2 cellular contexts compared by ENCODE assay signal in the genomic region with DNA sequence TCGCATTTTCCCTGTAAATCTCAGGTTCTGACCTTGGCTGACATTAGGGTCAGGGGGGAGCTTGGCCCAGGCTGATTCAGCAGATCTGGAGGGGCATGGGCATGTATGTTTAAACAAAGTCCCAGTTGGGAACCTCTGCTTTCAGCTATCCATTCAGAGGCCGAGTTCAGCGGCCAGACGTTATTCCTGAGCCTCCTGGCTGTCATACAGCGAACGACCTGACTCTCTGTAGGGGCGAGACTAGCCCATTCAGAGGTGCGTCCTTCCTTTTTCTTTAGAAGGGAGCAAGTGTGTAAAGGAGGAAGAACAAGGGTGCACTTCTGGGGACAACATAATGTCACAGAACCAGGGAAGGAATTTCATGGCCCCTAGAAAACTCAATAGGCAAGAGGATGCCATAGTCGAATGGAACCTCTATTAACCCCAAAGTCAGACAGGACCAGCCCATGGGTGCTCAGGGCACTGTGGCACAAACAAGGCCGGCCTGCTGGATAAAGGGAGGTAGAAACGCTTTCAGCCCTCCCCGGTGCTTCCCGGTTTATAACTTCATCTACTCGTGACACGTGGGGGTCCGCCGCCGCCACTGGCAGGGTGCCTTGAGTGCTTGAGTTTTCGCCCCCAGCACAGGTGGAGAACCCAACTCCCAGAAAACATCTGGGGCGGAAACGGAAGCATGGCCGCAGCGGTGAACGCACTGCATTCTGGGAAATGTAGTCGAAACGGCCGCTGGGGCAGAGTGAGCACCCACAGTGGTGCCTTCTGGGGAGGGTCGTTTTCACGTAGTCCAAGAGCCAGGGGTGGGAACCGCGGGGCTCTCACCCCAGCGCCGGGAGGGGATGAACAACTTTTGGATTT.
TF ChIP-seq lines count a peak whose summit lies in the region.

No MANE protein-coding gene starts in this region.

TF ChIP-seq in IMR-90, 13 proteins besides CTCF, POLR2A, EP300 and RAD21:
- TF ChIP-seq MXI1 (IDR thresholded peaks at IDR 0.05; ENCODE audit: borderline replicate concordance, low read depth, low read length) (no peak), RFX5 (IDR thresholded peaks at IDR 0.05; ENCODE audit: low read depth, low read length) (no peak), BHLHE40 (IDR thresholded peaks at IDR 0.05; ENCODE audit: low read depth, low read length) (no peak), MAFK (IDR thresholded peaks at IDR 0.05; ENCODE audit: low read depth, low read length) (no peak), CEBPB (IDR thresholded peaks at IDR 0.05; ENCODE audit: low read depth, low read length) (no peak), CHD1 (IDR thresholded peaks at IDR 0.05; ENCODE audit: low read depth, low read length) (no peak), SMC3 (IDR thresholded peaks at IDR 0.05; ENCODE audit: low read depth, low read length) (no peak), NFE2L2 (IDR thresholded peaks at IDR 0.05; ENCODE audit: low read depth, low read length) (no peak), MAZ (IDR thresholded peaks at IDR 0.05; ENCODE audit: borderline replicate concordance, low read depth, low read length) (no peak), RCOR1 (IDR thresholded peaks at IDR 0.05; ENCODE audit: insufficient replicate concordance, low read length) (no peak), FOS (IDR thresholded peaks at IDR 0.05; ENCODE audit: low read depth, low read length) (no peak)
- TF ChIP-seq, protein P1, sequence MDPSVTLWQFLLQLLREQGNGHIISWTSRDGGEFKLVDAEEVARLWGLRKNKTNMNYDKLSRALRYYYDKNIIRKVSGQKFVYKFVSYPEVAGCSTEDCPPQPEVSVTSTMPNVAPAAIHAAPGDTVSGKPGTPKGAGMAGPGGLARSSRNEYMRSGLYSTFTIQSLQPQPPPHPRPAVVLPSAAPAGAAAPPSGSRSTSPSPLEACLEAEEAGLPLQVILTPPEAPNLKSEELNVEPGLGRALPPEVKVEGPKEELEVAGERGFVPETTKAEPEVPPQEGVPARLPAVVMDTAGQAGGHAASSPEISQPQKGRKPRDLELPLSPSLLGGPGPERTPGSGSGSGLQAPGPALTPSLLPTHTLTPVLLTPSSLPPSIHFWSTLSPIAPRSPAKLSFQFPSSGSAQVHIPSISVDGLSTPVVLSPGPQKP (IDR thresholded peaks at IDR 0.05; ENCODE audit: borderline replicate concordance, low read depth, low read length): no peak
- TF ChIP-seq, protein P2, sequence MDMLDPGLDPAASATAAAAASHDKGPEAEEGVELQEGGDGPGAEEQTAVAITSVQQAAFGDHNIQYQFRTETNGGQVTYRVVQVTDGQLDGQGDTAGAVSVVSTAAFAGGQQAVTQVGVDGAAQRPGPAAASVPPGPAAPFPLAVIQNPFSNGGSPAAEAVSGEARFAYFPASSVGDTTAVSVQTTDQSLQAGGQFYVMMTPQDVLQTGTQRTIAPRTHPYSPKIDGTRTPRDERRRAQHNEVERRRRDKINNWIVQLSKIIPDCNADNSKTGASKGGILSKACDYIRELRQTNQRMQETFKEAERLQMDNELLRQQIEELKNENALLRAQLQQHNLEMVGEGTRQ (IDR thresholded peaks at IDR 0.05; ENCODE audit: low read depth, low read length): no peak

TF ChIP-seq in K562, 482 proteins besides CTCF, POLR2A, EP300 and RAD21 (continues in another document):
- no peak for TF ChIP-seq ZNF408 (CRISPR knock-in tag; IDR thresholded peaks at IDR 0.05; ENCODE audit: low read depth)
- TF ChIP-seq NR2F6 (CRISPR knock-in tag; IDR thresholded peaks at IDR 0.05): no peak
- TF ChIP-seq FOXA1 (IDR thresholded peaks at IDR 0.05; ENCODE audit: borderline replicate concordance): no peak
- TF ChIP-seq, protein P3, sequence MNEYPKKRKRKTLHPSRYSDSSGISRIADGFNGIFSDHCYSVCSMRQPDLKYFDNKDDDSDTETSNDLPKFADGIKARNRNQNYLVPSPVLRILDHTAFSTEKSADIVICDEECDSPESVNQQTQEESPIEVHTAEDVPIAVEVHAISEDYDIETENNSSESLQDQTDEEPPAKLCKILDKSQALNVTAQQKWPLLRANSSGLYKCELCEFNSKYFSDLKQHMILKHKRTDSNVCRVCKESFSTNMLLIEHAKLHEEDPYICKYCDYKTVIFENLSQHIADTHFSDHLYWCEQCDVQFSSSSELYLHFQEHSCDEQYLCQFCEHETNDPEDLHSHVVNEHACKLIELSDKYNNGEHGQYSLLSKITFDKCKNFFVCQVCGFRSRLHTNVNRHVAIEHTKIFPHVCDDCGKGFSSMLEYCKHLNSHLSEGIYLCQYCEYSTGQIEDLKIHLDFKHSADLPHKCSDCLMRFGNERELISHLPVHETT (CRISPR knock-in tag; conservative IDR thresholded peaks at IDR 0.05 in 1 of 2, IDR thresholded peaks at IDR 0.05 in 1 of 2): peak in 1 of 2 experiments; percentile 77; a peak in 2 of 4 replicates
- TF ChIP-seq MAZ (CRISPR knock-in tag; conservative IDR thresholded peaks at IDR 0.05 in 1 of 2, IDR thresholded peaks at IDR 0.05 in 1 of 2): peak in 1 of 2 experiments; percentile 60; a peak in 2 of 4 replicates
- no peak for TF ChIP-seq NFE2L1 (tag; IDR thresholded peaks at IDR 0.05; ENCODE audit: borderline replicate concordance, low read depth)
- TF ChIP-seq, protein P4, sequence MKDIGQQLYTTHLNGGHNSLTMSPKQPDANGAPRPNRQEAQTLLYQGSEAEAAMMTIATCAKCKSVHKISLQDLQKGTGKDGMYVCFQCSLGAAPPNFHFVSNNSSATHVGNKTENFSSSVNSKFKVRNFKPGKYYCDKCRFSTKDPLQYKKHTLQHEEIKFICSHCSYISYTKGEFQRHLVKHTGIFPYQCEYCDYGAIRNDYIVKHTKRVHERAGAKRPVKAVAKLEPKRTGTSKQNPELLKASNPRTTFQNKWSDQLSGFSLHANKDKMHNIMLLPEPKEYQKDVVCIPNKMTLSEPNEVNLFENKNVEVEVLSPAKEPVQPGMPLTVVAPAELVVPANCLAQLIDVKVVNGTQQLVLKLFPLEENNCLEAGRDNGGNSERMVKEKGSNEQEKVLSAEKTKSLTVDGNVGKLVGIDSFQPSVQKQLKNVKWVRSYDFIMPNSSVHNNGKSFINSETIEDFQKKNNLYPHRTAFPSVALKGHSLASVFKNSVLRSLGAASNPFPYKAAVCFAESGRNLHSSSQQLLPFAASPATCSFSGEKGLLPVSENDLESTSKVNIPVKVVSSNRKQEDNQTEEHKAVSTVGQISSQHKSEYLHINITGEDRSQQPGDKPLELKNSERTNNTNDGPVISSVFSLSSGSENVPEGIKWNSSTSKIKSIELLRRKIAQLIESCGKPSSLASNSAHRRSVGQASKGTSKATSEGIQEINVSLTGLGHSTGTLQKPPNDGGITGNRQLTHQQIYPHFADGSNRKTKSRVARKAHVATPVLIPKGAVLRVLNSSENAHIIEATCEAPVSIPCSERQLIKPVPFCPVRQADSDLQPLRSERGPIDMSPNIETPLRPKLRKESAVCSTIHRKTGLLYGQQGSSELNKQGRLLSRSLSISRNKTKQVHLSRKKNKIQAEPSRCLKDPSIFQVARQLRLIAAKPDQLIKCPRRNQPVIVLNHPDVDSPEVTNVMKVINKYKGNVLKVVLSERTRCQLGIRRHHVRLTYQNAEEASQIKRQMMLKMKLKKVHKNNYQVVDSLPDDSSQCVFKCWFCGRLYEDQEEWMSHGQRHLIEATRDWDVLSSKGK (CRISPR knock-in tag; IDR thresholded peaks at IDR 0.05): no peak
- TF ChIP-seq, protein P1 (CRISPR knock-in tag; IDR thresholded peaks at IDR 0.05): no peak
- TF ChIP-seq, protein P5, sequence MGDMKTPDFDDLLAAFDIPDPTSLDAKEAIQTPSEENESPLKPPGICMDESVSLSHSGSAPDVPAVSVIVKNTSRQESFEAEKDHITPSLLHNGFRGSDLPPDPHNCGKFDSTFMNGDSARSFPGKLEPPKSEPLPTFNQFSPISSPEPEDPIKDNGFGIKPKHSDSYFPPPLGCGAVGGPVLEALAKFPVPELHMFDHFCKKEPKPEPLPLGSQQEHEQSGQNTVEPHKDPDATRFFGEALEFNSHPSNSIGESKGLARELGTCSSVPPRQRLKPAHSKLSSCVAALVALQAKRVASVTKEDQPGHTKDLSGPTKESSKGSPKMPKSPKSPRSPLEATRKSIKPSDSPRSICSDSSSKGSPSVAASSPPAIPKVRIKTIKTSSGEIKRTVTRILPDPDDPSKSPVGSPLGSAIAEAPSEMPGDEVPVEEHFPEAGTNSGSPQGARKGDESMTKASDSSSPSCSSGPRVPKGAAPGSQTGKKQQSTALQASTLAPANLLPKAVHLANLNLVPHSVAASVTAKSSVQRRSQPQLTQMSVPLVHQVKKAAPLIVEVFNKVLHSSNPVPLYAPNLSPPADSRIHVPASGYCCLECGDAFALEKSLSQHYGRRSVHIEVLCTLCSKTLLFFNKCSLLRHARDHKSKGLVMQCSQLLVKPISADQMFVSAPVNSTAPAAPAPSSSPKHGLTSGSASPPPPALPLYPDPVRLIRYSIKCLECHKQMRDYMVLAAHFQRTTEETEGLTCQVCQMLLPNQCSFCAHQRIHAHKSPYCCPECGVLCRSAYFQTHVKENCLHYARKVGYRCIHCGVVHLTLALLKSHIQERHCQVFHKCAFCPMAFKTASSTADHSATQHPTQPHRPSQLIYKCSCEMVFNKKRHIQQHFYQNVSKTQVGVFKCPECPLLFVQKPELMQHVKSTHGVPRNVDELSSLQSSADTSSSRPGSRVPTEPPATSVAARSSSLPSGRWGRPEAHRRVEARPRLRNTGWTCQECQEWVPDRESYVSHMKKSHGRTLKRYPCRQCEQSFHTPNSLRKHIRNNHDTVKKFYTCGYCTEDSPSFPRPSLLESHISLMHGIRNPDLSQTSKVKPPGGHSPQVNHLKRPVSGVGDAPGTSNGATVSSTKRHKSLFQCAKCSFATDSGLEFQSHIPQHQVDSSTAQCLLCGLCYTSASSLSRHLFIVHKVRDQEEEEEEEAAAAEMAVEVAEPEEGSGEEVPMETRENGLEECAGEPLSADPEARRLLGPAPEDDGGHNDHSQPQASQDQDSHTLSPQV (IDR thresholded peaks at IDR 0.05): peak; percentile 28; the same call in 1 of the 2 replicates
- TF ChIP-seq TAF1 (IDR thresholded peaks at IDR 0.05; ENCODE audit: control insufficient read depth, extremely low read depth, insufficient read depth, low read length, severe bottlenecking): peak; percentile 12
- no peak for TF ChIP-seq ZBED1 (IDR thresholded peaks at IDR 0.05)
- peak; percentile 95 for TF ChIP-seq HCFC1 (IDR thresholded peaks at IDR 0.05; ENCODE audit: low read depth, low read length)
- TF ChIP-seq MYNN (IDR thresholded peaks at IDR 0.05): no peak
- no peak for TF ChIP-seq MYNN (CRISPR knock-in tag; IDR thresholded peaks at IDR 0.05)
- TF ChIP-seq TAF7 (tag; IDR thresholded peaks at IDR 0.05): no peak
- 0 out of 2 replicates have a peak, but pooled peaks have one; percentile 23 for TF ChIP-seq BACH1 (tag; IDR thresholded peaks at IDR 0.05)
- no peak for TF ChIP-seq FOXM1 (IDR thresholded peaks at IDR 0.05; ENCODE audit: low read depth)
- TF ChIP-seq FOXM1 (CRISPR knock-in tag; IDR thresholded peaks at IDR 0.05; ENCODE audit: low read depth): no peak
- no peak for TF ChIP-seq BRD4 (IDR thresholded peaks at IDR 0.05)
- TF ChIP-seq, protein P6, sequence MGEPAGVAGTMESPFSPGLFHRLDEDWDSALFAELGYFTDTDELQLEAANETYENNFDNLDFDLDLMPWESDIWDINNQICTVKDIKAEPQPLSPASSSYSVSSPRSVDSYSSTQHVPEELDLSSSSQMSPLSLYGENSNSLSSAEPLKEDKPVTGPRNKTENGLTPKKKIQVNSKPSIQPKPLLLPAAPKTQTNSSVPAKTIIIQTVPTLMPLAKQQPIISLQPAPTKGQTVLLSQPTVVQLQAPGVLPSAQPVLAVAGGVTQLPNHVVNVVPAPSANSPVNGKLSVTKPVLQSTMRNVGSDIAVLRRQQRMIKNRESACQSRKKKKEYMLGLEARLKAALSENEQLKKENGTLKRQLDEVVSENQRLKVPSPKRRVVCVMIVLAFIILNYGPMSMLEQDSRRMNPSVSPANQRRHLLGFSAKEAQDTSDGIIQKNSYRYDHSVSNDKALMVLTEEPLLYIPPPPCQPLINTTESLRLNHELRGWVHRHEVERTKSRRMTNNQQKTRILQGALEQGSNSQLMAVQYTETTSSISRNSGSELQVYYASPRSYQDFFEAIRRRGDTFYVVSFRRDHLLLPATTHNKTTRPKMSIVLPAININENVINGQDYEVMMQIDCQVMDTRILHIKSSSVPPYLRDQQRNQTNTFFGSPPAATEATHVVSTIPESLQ (CRISPR knock-in tag; IDR thresholded peaks at IDR 0.05): no peak
- TF ChIP-seq GATAD2B (IDR thresholded peaks at IDR 0.05; ENCODE audit: borderline replicate concordance): no peak
- TF ChIP-seq STAT5B (CRISPR knock-in tag; IDR thresholded peaks at IDR 0.05): no peak
- peak; percentile 31 for TF ChIP-seq NEUROD1 (IDR thresholded peaks at IDR 0.05; ENCODE audit: borderline replicate concordance, low read depth, low read length, partially characterized antibody)
- TF ChIP-seq CTBP1 (IDR thresholded peaks at IDR 0.05; ENCODE audit: borderline replicate concordance): no peak
- TF ChIP-seq SREBF1 (IDR thresholded peaks at IDR 0.05; ENCODE audit: borderline replicate concordance, low read depth, low read length): no peak
- TF ChIP-seq FOSL1 (tag; conservative IDR thresholded peaks at IDR 0.05): no peak
- TF ChIP-seq, protein P7, sequence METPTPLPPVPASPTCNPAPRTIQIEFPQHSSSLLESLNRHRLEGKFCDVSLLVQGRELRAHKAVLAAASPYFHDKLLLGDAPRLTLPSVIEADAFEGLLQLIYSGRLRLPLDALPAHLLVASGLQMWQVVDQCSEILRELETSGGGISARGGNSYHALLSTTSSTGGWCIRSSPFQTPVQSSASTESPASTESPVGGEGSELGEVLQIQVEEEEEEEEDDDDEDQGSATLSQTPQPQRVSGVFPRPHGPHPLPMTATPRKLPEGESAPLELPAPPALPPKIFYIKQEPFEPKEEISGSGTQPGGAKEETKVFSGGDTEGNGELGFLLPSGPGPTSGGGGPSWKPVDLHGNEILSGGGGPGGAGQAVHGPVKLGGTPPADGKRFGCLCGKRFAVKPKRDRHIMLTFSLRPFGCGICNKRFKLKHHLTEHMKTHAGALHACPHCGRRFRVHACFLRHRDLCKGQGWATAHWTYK (CRISPR knock-in tag; IDR thresholded peaks at IDR 0.05): 0 out of 2 replicates have a peak, but pooled peaks have one; percentile 31
- no peak for TF ChIP-seq ZSCAN32 (CRISPR knock-in tag; IDR thresholded peaks at IDR 0.05)
- peak; percentile 93 for TF ChIP-seq ZNF143 (CRISPR knock-in tag; IDR thresholded peaks at IDR 0.05)
- no peak for TF ChIP-seq POLR2AphosphoS2 (IDR thresholded peaks at IDR 0.05; ENCODE audit: low read length)
- TF ChIP-seq ZBTB17 (CRISPR knock-in tag; IDR thresholded peaks at IDR 0.05): no peak; the same call in 1 of the 2 replicates
- no peak for TF ChIP-seq MEF2D (tag; conservative IDR thresholded peaks at IDR 0.05; ENCODE audit: low read depth)
- TF ChIP-seq ZNF239 (CRISPR knock-in tag; IDR thresholded peaks at IDR 0.05): no peak; the same call in 1 of the 2 replicates
- TF ChIP-seq ZNF274 (IDR thresholded peaks at IDR 0.05; ENCODE audit: borderline replicate concordance, low read depth, low read length): no peak
- no peak for TF ChIP-seq HNRNPH1 (optimal IDR thresholded peaks at IDR 0.05; ENCODE audit: low read depth, low read length)
- TF ChIP-seq SREBF2 (CRISPR knock-in tag; IDR thresholded peaks at IDR 0.05): no peak
- TF ChIP-seq ZBTB1 (CRISPR knock-in tag; IDR thresholded peaks at IDR 0.05; ENCODE audit: borderline replicate concordance, low read depth): no peak
- TF ChIP-seq MEF2A (IDR thresholded peaks at IDR 0.05; ENCODE audit: control insufficient read depth, low read depth, low read length): no peak
- TF ChIP-seq MYBL2 (IDR thresholded peaks at IDR 0.05; ENCODE audit: low read depth): no peak
- TF ChIP-seq MYBL2 (CRISPR knock-in tag; IDR thresholded peaks at IDR 0.05; ENCODE audit: borderline replicate concordance): no peak
